ENCODE assay signal across 1 cellular context in the genomic region with DNA sequence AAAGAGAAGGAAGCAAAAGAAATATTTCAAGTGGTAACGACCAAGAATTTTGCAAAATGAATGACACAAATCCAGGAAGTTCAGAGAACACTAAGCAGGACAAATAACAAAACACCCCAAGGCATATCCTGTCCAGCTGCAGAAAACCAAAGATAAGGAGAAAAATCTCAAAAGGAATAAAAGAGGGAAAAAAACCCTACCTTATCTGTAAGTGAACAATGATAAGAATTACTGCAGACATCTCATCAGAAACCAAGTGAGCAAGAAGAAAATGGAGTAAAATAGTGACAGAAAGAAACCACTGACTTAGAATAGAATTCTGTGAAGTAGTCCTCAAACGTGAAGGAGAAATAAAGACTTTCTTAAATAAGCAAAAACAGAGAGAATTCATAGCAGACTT.
TF ChIP-seq lines count a peak whose summit lies in the region.

No MANE protein-coding gene starts in this region.

TF ChIP-seq in endothelial cell of umbilical vein, 7 proteins besides CTCF, POLR2A, EP300 and RAD21 (continued from another document):
- peak; percentile 39 for TF ChIP-seq POLR2AphosphoS5 (IDR thresholded peaks at IDR 0.05; ENCODE audit: insufficient read depth, low read depth, low read length)
TF ChIP-seq in endothelial cell of umbilical vein: peak in this region for 2.
